15 cellular contexts compared by ENCODE assay signal in genomic region chr18:49691177-49691608, GRCh38.
A peak's percentile ranks its signal among the peaks of the same experiment; 100 is the strongest.
DNase-seq lines count a peak whose midpoint lies in the region; ATAC-seq, FAIRE-seq and TF ChIP-seq lines count a peak whose summit lies in the region.
"Had no signal": no experiment of that assay in that cellular context is flagged by ENCODE, and none has a peak within 500 bp of the region (broad histone marks: within the 10 kb centered on the region; RNA-seq: fewer than 3 reads in every experiment).

No MANE protein-coding gene starts in this region.

- CTCF ChIA-PET in GM12878 (lab: Yijun Ruan, JAX), result interaction anchor here (0.9 kb wide), 1 partner anchor 16 kb away, joined by 4 read pairs; no protein-coding TSS in a partner anchor

- H3K4me3 ChIP-seq in GM12878, result no peak overlapping the region
- H3K4me3 ChIP-seq: gastrocnemius medialis, right lobe of liver had no signal

- H4K20me1 ChIP-seq in GM12878 (ENCODE audit: control insufficient read depth, insufficient read depth), result no peaks in the 10 kb centered on the region

- WGBS in GM12878 (ENCODE audit: insufficient coverage, insufficient replicate concordance, low lambda C conversion rate, missing lambda C conversion rate), result 19% methylated on average over 2 of the region's 2 CpGs

- SMC1A ChIA-PET in GM12878 (lab: Charles Lee; ENCODE audit: uncharacterized antibody, unreplicated experiment), result interaction anchor here (1.1 to 1.7 kb wide), 2 partner anchors 22 to 32 kb away, joined by 3 to 4 read pairs; no protein-coding TSS in a partner anchor

- no peak for TF ChIP-seq RAD21 in GM12878 (IDR thresholded peaks at IDR 0.05; ENCODE audit: insufficient read depth, low read depth, low read length)

- in situ Hi-C loops in GM12878 (cut with MboI) (no loop called here), KBM-7 (cut with MboI; ENCODE audit: low pct_unique_long_range_greater_than_20kb, low sequenced_read_pairs) (no loop called here)

- FAIRE-seq in GM12878 (lab: Jason Lieb, UNC), result no peak
- FAIRE-seq: GM12892 had no signal

- no peak overlapping the region for H3K4me2 ChIP-seq in GM12878 (ENCODE audit: control insufficient read depth, insufficient read depth)

- H2AFZ ChIP-seq in GM12878 (ENCODE audit: control insufficient read depth, low read depth, low read length), result no peak overlapping the region; the same call in 1 of the 2 replicates

- RAD21 ChIA-PET in GM12878 (lab: Charles Lee; ENCODE audit: unreplicated experiment), result no interaction called here

- H3K79me2 ChIP-seq in GM12878 (ENCODE audit: control insufficient read depth, insufficient read depth, low read length), result no peaks in the 10 kb centered on the region

- H3K9me3 ChIP-seq in GM12878 (replicated peaks; ENCODE audit: control insufficient read depth, insufficient read depth, low read length), result no peaks in the 10 kb centered on the region; the same call in 2 of the 3 replicates
- H3K9me3 ChIP-seq: gastrocnemius medialis, right lobe of liver had no signal

- TF ChIP-seq EP300 in GM12878 (IDR thresholded peaks at IDR 0.05; ENCODE audit: borderline replicate concordance in 1 of 2, control insufficient read depth in 1 of 2, low read depth in 2 of 2, low read length in 2 of 2), result no peak

- H3K36me3 ChIP-seq in GM12878 (ENCODE audit: control insufficient read depth in 2 of 2, insufficient read depth in 2 of 2, low read length in 1 of 2), result no peaks in the 10 kb centered on the region
- H3K36me3 ChIP-seq: gastrocnemius medialis, right lobe of liver had no signal

- H3K9ac ChIP-seq in GM12878 (ENCODE audit: control insufficient read depth, insufficient read depth, low read length), result no peak overlapping the region

- POLR2A ChIA-PET in GM12878 (lab: Charles Lee), result no interaction called here

- no peak for TF ChIP-seq POLR2A in GM12878 (IDR thresholded peaks at IDR 0.05; ENCODE audit: low read depth, low read length)

- no TSS peak for BruUV-seq in GM12878 (replicated peaks; lab: Mats Ljungman, UMichigan)

- ATAC-seq in GM12878 (no peak), HG03196 (IDR thresholded peaks at IDR 0.05; ENCODE audit: unreplicated experiment) (no peak)
- ATAC-seq: gastrocnemius medialis had no signal

- H3K27me3 ChIP-seq in GM12878 (replicated peaks in 1 of 2; ENCODE audit: control insufficient read depth in 2 of 2, insufficient read depth in 2 of 2, low read length in 1 of 2), result no peaks in the 10 kb centered on the region; a peak in 2 of 4 replicates
- H3K27me3 ChIP-seq: gastrocnemius medialis, right lobe of liver had no signal

- TF ChIP-seq CTCF in GM12878 (IDR thresholded peaks at IDR 0.05 in 2 of 3, conservative IDR thresholded peaks at IDR 0.05 in 1 of 3; ENCODE audit: control insufficient read depth in 2 of 3, extremely low read depth in 1 of 3, insufficient read depth in 1 of 3, low read depth in 3 of 3, low read length in 3 of 3), result no peak

- H3K27ac ChIP-seq in GM12878 (ENCODE audit: control insufficient read depth, insufficient read depth), result no peak overlapping the region
- H3K27ac ChIP-seq: gastrocnemius medialis, right lobe of liver had no signal

- H3K4me1 ChIP-seq in GM12878 (ENCODE audit: control insufficient read depth, insufficient read depth, low read length), result no peaks in the 10 kb centered on the region
- H3K4me1 ChIP-seq: gastrocnemius medialis had no signal

- DNase-seq in AG08395 (ENCODE audit: low spot score) (peak; percentile 85), HT-29 (ENCODE audit: low spot score) (peak; percentile 44), GM12878 (ENCODE audit: low read depth, low spot score) (no peak), kidney tubule cell (ENCODE audit: low spot score) (peak; percentile 99), KBM-7 (no peak), SK-N-DZ (ENCODE audit: low spot score) (no peak)
- DNase-seq in activated CD4-positive, alpha-beta T cell treated with anti-CD3 and anti-CD28 coated beads for 4 hours, result no peak
- DNase-seq: activated CD4-positive, alpha-beta T cell treated with anti-CD3 and anti-CD28 coated beads for 48 hours; activated naive CD4-positive, alpha-beta T cell treated with anti-CD3 and anti-CD28 coated beads, Interleukin-2, amount 50 U/mL, for 16 hours; CD4-positive, CD25-positive, alpha-beta regulatory T cell; gastrocnemius medialis; NCI-H146; right lobe of liver had no signal

- intact Hi-C loops in GM12878 (cut with micrococcal nuclease; ENCODE audit: unreplicated experiment), result loop anchor here (10.0 kb wide), 1 partner anchor 56 kb away; no protein-coding TSS in a partner anchor

TF ChIP-seq in GM12878, 131 proteins besides CTCF, POLR2A, EP300 and RAD21:
- 0 out of 2 replicates have a peak, but pooled peaks have one; percentile 13 for TF ChIP-seq IKZF1 (conservative IDR thresholded peaks at IDR 0.05)
- TF ChIP-seq NFXL1 (IDR thresholded peaks at IDR 0.05; ENCODE audit: borderline replicate concordance), result no peak
- no peak for TF ChIP-seq ATF3 (IDR thresholded peaks at IDR 0.05; ENCODE audit: borderline replicate concordance, extremely low read depth, low read depth, low read length)

Comparison
In these comparisons a context has a peak if more than half of its experiments do, and no peak if none do; other contexts are left out.
1. DNase-seq: peak in AG08395 (single experiment), HT-29 (single experiment) and kidney tubule cell (single experiment); none in GM12878 (single experiment), activated CD4-positive, alpha-beta T cell treated with anti-CD3 and anti-CD28 coated beads for 4 hours (0 of 2), KBM-7 (single experiment) and SK-N-DZ (single experiment).